In genomic region chr19:48596679-48597465, GRCh38 we compare ENCODE assay signal across 1 cellular context.
TF ChIP-seq lines count a peak whose summit lies in the region.

No MANE protein-coding gene starts in this region.

TF ChIP-seq in HepG2, 621 proteins besides CTCF, POLR2A, EP300 and RAD21:
- TF ChIP-seq ZFP36L1 (CRISPR knock-in tag; IDR thresholded peaks at IDR 0.05) (no peak), ZNF768 (CRISPR knock-in tag; IDR thresholded peaks at IDR 0.05) (peak; percentile 94)
